In genomic region chr22:43292633-43293025, GRCh38 we compare ENCODE assay signal across 23 cellular contexts. TPM values are rescaled to one million over a fixed set of nuclear protein-coding genes. Genes with fewer than 3 reads are reported as not detected.
DNase-seq lines count a peak whose midpoint lies in the region; ATAC-seq and TF ChIP-seq lines count a peak whose summit lies in the region.
"Had no signal": no experiment of that assay in that cellular context is flagged by ENCODE, and none has a peak within 500 bp of the region (broad histone marks: within the 10 kb centered on the region; RNA-seq: fewer than 3 reads in every experiment).

No MANE protein-coding gene starts in this region.

- BruUV-seq in OCI-LY7 (replicated peaks; lab: Mats Ljungman, UMichigan) = no TSS peak

- ATAC-seq in lower lobe of right lung = no peak
- no peak for ATAC-seq in HG02588 (IDR thresholded peaks at IDR 0.05; ENCODE audit: unreplicated experiment)
- ATAC-seq: stimulated activated effector memory CD8-positive, alpha-beta T cell treated with anti-CD3 and anti-CD28 coated beads, Interleukin-12 subunit alpha, Interleukin-12 subunit beta, amount 100 ng/mL, for 72 hours; T-helper 17 cell had no signal

- DNase-seq in NCI-H1092 treated with DMSO at 0.1 percent for 48 hours (lab: John Stamatoyannopoulos, UW) (peak; percentile 55), NCI-H1092 (lab: John Stamatoyannopoulos, UW) (no peak), Peyer's patch (no peak), lower lobe of right lung (no peak), mesendoderm (no peak), OCI-LY7 (ENCODE audit: low spot score) (no peak)
- DNase-seq: 8988T; activated CD4-positive, alpha-beta memory T cell treated with anti-CD3 and anti-CD28 coated beads for 36 hours; activated effector memory CD4-positive, alpha-beta T cell treated with anti-CD3 and anti-CD28 coated beads, Interleukin-2, amount 50 U/mL, for 16 hours; COR-L47; H9; islet precursor cell; KG1; naive B cell; OCI-M1; T-helper 17 cell; tibial artery had no signal

- no peak overlapping the region for H3K56ac ChIP-seq in mesendoderm (ENCODE audit: low read length)

- no peak overlapping the region for H4K8ac ChIP-seq in mesendoderm (ENCODE audit: low read depth, low read length)

- no peak for TF ChIP-seq POLR2A in Peyer's patch (IDR thresholded peaks at IDR 0.05)

- no peaks in the 10 kb centered on the region for H3K27me3 ChIP-seq in Peyer's patch
- H3K27me3 ChIP-seq in lower lobe of right lung (ENCODE audit: low read depth) = no peaks in the 10 kb centered on the region
- no peaks in the 10 kb centered on the region for H3K27me3 ChIP-seq in mesendoderm (ENCODE audit: insufficient read depth, low read length, poor library complexity)
- H3K27me3 ChIP-seq: colonic mucosa, SJSA1 had no signal

- H2AFZ ChIP-seq in OCI-LY7 (ENCODE audit: low read length) = no peak overlapping the region
- H2AFZ ChIP-seq: parathyroid adenoma had no signal

- H3K4me3 ChIP-seq in Peyer's patch (no peak overlapping the region), lower lobe of right lung (no peak overlapping the region), urinary bladder (ENCODE audit: low read depth, low read length) (no peak overlapping the region), mesendoderm (ENCODE audit: low read length) (no peak overlapping the region), OCI-LY7 (ENCODE audit: low read depth, low read length, poor library complexity, severe bottlenecking) (no peak overlapping the region)
- H3K4me3 ChIP-seq: colonic mucosa, SJSA1, tibial artery had no signal

- H3K27ac ChIP-seq in Peyer's patch (peak overlapping the region; percentile 25 to 78 (median 54)), lower lobe of right lung (peak overlapping the region; percentile 78), urinary bladder (ENCODE audit: low read depth) (peak overlapping the region; percentile 75), mesendoderm (ENCODE audit: low read depth, low read length) (no peak overlapping the region), OCI-LY7 (ENCODE audit: low read depth, low read length, poor library complexity, severe bottlenecking) (no peak overlapping the region)
- H3K27ac ChIP-seq: parathyroid adenoma, tibial artery had no signal

- H3K4me2 ChIP-seq in mesendoderm (ENCODE audit: low read length) (no peak overlapping the region), OCI-LY7 (ENCODE audit: low read length) (no peak overlapping the region)

- CTCF ChIA-PET in OCI-LY7 (lab: Charles Lee; ENCODE audit: unreplicated experiment) = interaction anchor here (0.6 kb wide), 1 partner anchor 10 kb away, joined by 5 read pairs; no protein-coding TSS in a partner anchor

- TF ChIP-seq CTCF in Peyer's patch (IDR thresholded peaks at IDR 0.05) (no peak), lower lobe of right lung (IDR thresholded peaks at IDR 0.05) (no peak), OCI-LY7 (conservative IDR thresholded peaks at IDR 0.05; ENCODE audit: low read length) (no peak)

- no peak overlapping the region for H3K9ac ChIP-seq in mesendoderm (ENCODE audit: low read length)
- H3K9ac ChIP-seq: parathyroid adenoma had no signal

- H3K36me3 ChIP-seq in Peyer's patch (no peaks in the 10 kb centered on the region), lower lobe of right lung (no peaks in the 10 kb centered on the region), urinary bladder (ENCODE audit: insufficient read depth) (no peaks in the 10 kb centered on the region), mesendoderm (ENCODE audit: control insufficient read depth, insufficient read depth, low read length) (no peaks in the 10 kb centered on the region), OCI-LY7 (ENCODE audit: insufficient read depth, low read length) (no peaks in the 10 kb centered on the region)
- H3K36me3 ChIP-seq: colonic mucosa, SJSA1, tibial artery had no signal

- H2BK15ac ChIP-seq in mesendoderm (replicated peaks; ENCODE audit: low read depth) = no peak overlapping the region

- H3K4me1 ChIP-seq in Peyer's patch (peaks cover 0 to 51% (median 0%) of the 10 kb centered on the region in 4 donors), lower lobe of right lung (peaks cover 60% of the 10 kb centered on the region), urinary bladder (ENCODE audit: insufficient read depth) (peaks cover 2% of the 10 kb centered on the region), mesendoderm (ENCODE audit: control insufficient read depth, low read depth, low read length) (no peaks in the 10 kb centered on the region), OCI-LY7 (ENCODE audit: insufficient read depth, low read length, poor library complexity, severe bottlenecking) (no peaks in the 10 kb centered on the region)
- H3K4me1 ChIP-seq: colonic mucosa, parathyroid adenoma had no signal

- H3K4ac ChIP-seq in mesendoderm (ENCODE audit: low read depth, low read length) = no peak overlapping the region

- no peaks in the 10 kb centered on the region for H3K9me3 ChIP-seq in Peyer's patch
- H3K9me3 ChIP-seq in lower lobe of right lung = no peaks in the 10 kb centered on the region
- no peaks in the 10 kb centered on the region for H3K9me3 ChIP-seq in OCI-LY7 (ENCODE audit: low read length)
- H3K9me3 ChIP-seq: colonic mucosa, SJSA1, tibial artery had no signal

- intact Hi-C loops in lower lobe of right lung (cut with DNase I) (no loop called here), OCI-LY7 (cut with micrococcal nuclease; ENCODE audit: unreplicated experiment) (no loop called here)

- no peak overlapping the region for H3K18ac ChIP-seq in mesendoderm (ENCODE audit: low read length)

- no peaks in the 10 kb centered on the region for H3K9me2 ChIP-seq in OCI-LY7 (ENCODE audit: insufficient read depth, low read length)

- H2BK120ac ChIP-seq in mesendoderm (ENCODE audit: low read depth, low read length) = no peak overlapping the region

- POLR2A ChIA-PET in OCI-LY7 (lab: Charles Lee) = no interaction called here

- H3K79me1 ChIP-seq in mesendoderm (ENCODE audit: low read length) = no peaks in the 10 kb centered on the region

- H3K79me2 ChIP-seq in mesendoderm (ENCODE audit: control insufficient read depth, insufficient read depth, low read length) (no peaks in the 10 kb centered on the region), OCI-LY7 (ENCODE audit: insufficient read depth, low read depth, low read length) (no peaks in the 10 kb centered on the region)
- H3K79me2 ChIP-seq: parathyroid adenoma had no signal

- WGBS in urinary bladder = 69% methylated on average over 9 of the region's 9 CpGs
- WGBS in mesendoderm (ENCODE audit: extremely low coverage, insufficient coverage, low lambda C conversion rate) = no CpG with 5 or more reads among the region's 9 CpGs

- H3K23ac ChIP-seq in mesendoderm (ENCODE audit: low read length) = no peak overlapping the region

- H4K20me1 ChIP-seq in OCI-LY7 (ENCODE audit: insufficient read depth, low read length) = no peaks in the 10 kb centered on the region

- H4K5ac ChIP-seq in mesendoderm (ENCODE audit: low read length) = no peak overlapping the region

- H2BK5ac ChIP-seq in mesendoderm (ENCODE audit: low read length) = no peak overlapping the region

- no peak overlapping the region for H2AK5ac ChIP-seq in mesendoderm (ENCODE audit: low read length)

RNA-seq across cellular contexts. Expression of gene SCUBE1, which starts 50.5 kb away (rescaled TPM):
- total RNA-seq in Peyer's patch = 10 to 100 TPM in 2 of 4 donors, 1 to 10 TPM in 2; 1.6 to 47.9 (median 7.9) TPM
- 16.6 TPM for total RNA-seq in lower lobe of right lung
- 1.2 TPM for total RNA-seq in urinary bladder
- polyA plus RNA-seq in urinary bladder = 0.86 TPM
- 0.70 TPM for polyA plus RNA-seq in mesendoderm (2013, experiment 1 of 2)
- polyA plus RNA-seq in mesendoderm (2013, experiment 2 of 2) = 0.66 TPM
- not detected in 2 replicates for total RNA-seq in OCI-LY7 (2014; rRNA removed; shearing (Covaris generic))
- not detected in 2 replicates for total RNA-seq in OCI-LY7 (2022)
- total RNA-seq: activated CD4-positive, alpha-beta memory T cell treated with anti-CD3 and anti-CD28 coated beads for 36 hours; SJSA1; T-helper 17 cell had no signal

Comparison
In these comparisons a context has a peak if more than half of its experiments do, and no peak if none do; other contexts are left out.
1. H3K27ac ChIP-seq: peak in Peyer's patch (4 of 4), lower lobe of right lung (single experiment) and urinary bladder (single experiment); none in mesendoderm (single experiment) and OCI-LY7 (single experiment).